8 cellular contexts compared by ENCODE assay signal in the genomic region with DNA sequence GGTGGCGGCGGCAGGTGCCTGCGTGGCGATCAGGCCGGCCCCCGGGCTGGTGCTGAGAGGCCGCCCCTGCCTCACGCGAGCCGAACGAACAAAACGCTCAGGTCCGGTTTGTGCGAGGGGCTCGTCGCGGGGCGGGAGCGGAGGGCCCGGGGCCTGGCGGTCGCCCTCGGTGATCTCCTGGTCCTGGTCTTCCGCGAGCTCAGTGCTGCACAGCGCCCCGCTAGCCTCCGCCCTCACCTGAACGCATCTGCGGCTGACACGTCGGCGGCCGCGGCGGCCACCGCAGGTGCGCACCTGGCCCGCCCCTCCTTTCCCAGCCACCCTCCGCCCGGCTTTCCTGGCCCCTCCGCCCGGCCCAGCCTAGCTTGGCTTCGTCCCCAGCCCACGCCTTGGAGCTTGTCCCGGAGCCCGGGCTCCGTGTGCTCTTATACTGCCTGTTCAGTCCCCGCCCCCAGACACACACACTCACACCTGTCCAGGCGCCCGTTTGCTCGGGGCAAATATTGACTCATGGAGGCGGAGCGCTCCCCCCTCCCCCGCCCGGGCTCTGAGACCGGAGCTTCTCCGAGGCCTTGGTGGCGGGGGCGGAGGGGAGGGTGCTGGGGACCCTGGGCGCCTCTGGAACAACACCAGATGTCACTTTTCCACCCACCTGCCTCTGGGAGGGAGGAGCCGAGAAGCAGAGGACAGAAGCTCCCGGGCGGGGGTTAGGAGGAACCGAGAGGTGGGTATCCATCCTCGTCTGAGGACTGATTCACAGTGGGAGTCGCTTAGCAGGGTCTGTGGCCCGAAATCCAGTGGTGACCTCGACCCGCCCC. TPM values are rescaled to one million over a fixed set of nuclear protein-coding genes. Genes with fewer than 3 reads are reported as not detected.
A peak's percentile ranks its signal among the peaks of the same experiment; 100 is the strongest.
DNase-seq lines count a peak whose midpoint lies in the region; ATAC-seq, FAIRE-seq and TF ChIP-seq lines count a peak whose summit lies in the region.

No MANE protein-coding gene starts in this region.

- H3K4me3 ChIP-seq in neural cell (ENCODE audit: low read length) = peak overlapping the region; percentile 61

- H3F3A ChIP-seq in neural cell (ENCODE audit: insufficient read depth, low read length, poor library complexity, severe bottlenecking) = no peaks in the 10 kb centered on the region

- H3K4me3 Mint-ChIP-seq in MCF 10A (ENCODE audit: unreplicated experiment) (peak overlapping the region; percentile 16), immature natural killer cell (no peak overlapping the region)

- H3K9me2 ChIP-seq in neural cell (ENCODE audit: insufficient read depth, low read length) = no peaks in the 10 kb centered on the region

- BruUV-seq in MCF 10A (replicated peaks; lab: Mats Ljungman, UMichigan) = no TSS peak

- POLR2A ChIA-PET in MCF 10A (lab: Yijun Ruan, JAX) = interaction anchor here (1.2 kb wide), 1 partner anchor 22 kb away, joined by 4 read pairs; no protein-coding TSS in a partner anchor

- intact Hi-C loops in MCF 10A (cut with micrococcal nuclease) = no loop called here

- H3K4me1 Mint-ChIP-seq in MCF 10A (ENCODE audit: insufficient read depth, unreplicated experiment) (peaks cover 15% of the 10 kb centered on the region), immature natural killer cell (peaks cover 0 to 11% of the 10 kb centered on the region in 2 donors)

- FAIRE-seq in GM12892 (lab: Jason Lieb, UNC) = no peak

- CTCF ChIA-PET in MCF 10A (lab: Yijun Ruan, JAX) = interaction anchor here (0.7 to 1.8 kb wide), 15 partner anchors 9 to 368 kb away, joined by 3 to 10 read pairs (median 4); partner anchors contain the start of gene SLC23A3

- H4K20me1 ChIP-seq in neural cell (ENCODE audit: insufficient read depth) = no peaks in the 10 kb centered on the region

- DNase-seq in GM20000 (ENCODE audit: low spot score) = peak; percentile 70
- DNase-seq in NCI-H2171 (lab: John Stamatoyannopoulos, UW) = peak; percentile 99
- DNase-seq in MCF 10A (ENCODE audit: unreplicated experiment) = peak; percentile 86
- DNase-seq in germinal center (ENCODE audit: low spot score) = no peak
- no peak for DNase-seq in immature natural killer cell
- DNase-seq in GM12892 (ENCODE audit: insufficient read length) = no peak

- no peak for ATAC-seq in HG03095 (IDR thresholded peaks at IDR 0.05; ENCODE audit: unreplicated experiment)

- TF ChIP-seq CTCF in GM20000 (IDR thresholded peaks at IDR 0.05; ENCODE audit: extremely low read depth, missing control alignments) (no peak), MCF 10A (IDR thresholded peaks at IDR 0.05; ENCODE audit: unreplicated experiment) (no peak), neural cell (IDR thresholded peaks at IDR 0.05; ENCODE audit: poor library complexity, severe bottlenecking) (no peak)

- H3K27ac Mint-ChIP-seq in MCF 10A (ENCODE audit: low read depth, unreplicated experiment) = no peak overlapping the region
- no peak overlapping the region for H3K27ac Mint-ChIP-seq in immature natural killer cell

- no peak overlapping the region for H2AFZ ChIP-seq in neural cell (ENCODE audit: low read depth, low read length)

- peaks cover 97% of the 10 kb centered on the region for H3K27me3 ChIP-seq in neural cell (ENCODE audit: insufficient read depth, low read depth, low read length)

- H3K27me3 Mint-ChIP-seq in MCF 10A (ENCODE audit: insufficient read depth, unreplicated experiment) = peaks cover 36% of the 10 kb centered on the region
- H3K27me3 Mint-ChIP-seq in immature natural killer cell (ENCODE audit: low read depth in 3 of 3) = peaks cover 17 to 35% (median 21%) of the 10 kb centered on the region in 3 donors

- TF ChIP-seq POLR2A in GM12892 (IDR thresholded peaks at IDR 0.05; ENCODE audit: low read depth, low read length) = no peak

- H3K27ac ChIP-seq in neural cell (ENCODE audit: low read length) = no peak overlapping the region

- TF ChIP-seq EP300 in neural cell (conservative IDR thresholded peaks at IDR 0.05; ENCODE audit: poor library complexity, severe bottlenecking) = no peak

- H3K9me3 Mint-ChIP-seq in MCF 10A (ENCODE audit: unreplicated experiment) (no peaks in the 10 kb centered on the region), immature natural killer cell (no peaks in the 10 kb centered on the region)

- no peaks in the 10 kb centered on the region for H3K9me3 ChIP-seq in neural cell (ENCODE audit: low read length)

- no peak overlapping the region for H3K9ac ChIP-seq in neural cell (ENCODE audit: low read length)

- peaks cover 6% of the 10 kb centered on the region for H3K36me3 Mint-ChIP-seq in MCF 10A (ENCODE audit: insufficient read depth, unreplicated experiment)
- H3K36me3 Mint-ChIP-seq in immature natural killer cell = no peaks in the 10 kb centered on the region

- H3K79me2 ChIP-seq in neural cell (replicated peaks; ENCODE audit: insufficient read depth, low read length) = no peaks in the 10 kb centered on the region

- H3K4me2 ChIP-seq in neural cell (ENCODE audit: low read length) = no peak overlapping the region

- no peaks in the 10 kb centered on the region for H3K36me3 ChIP-seq in neural cell (ENCODE audit: insufficient read depth, low read length)

- no peak for TF ChIP-seq RAD21 in neural cell (conservative IDR thresholded peaks at IDR 0.05)

TF ChIP-seq in neural cell, 6 proteins besides CTCF, POLR2A, EP300 and RAD21:
- TF ChIP-seq EZH2 (IDR thresholded peaks at IDR 0.05; ENCODE audit: borderline replicate concordance, insufficient read depth, low read length, poor library complexity, severe bottlenecking) (no peak), MXI1 (conservative IDR thresholded peaks at IDR 0.05; ENCODE audit: poor library complexity, severe bottlenecking) (no peak), SMC3 (conservative IDR thresholded peaks at IDR 0.05; ENCODE audit: poor library complexity) (no peak), TAF1 (IDR thresholded peaks at IDR 0.05; ENCODE audit: low read depth) (no peak), POLR2AphosphoS5 (IDR thresholded peaks at IDR 0.05) (no peak)
- TF ChIP-seq, protein P1, sequence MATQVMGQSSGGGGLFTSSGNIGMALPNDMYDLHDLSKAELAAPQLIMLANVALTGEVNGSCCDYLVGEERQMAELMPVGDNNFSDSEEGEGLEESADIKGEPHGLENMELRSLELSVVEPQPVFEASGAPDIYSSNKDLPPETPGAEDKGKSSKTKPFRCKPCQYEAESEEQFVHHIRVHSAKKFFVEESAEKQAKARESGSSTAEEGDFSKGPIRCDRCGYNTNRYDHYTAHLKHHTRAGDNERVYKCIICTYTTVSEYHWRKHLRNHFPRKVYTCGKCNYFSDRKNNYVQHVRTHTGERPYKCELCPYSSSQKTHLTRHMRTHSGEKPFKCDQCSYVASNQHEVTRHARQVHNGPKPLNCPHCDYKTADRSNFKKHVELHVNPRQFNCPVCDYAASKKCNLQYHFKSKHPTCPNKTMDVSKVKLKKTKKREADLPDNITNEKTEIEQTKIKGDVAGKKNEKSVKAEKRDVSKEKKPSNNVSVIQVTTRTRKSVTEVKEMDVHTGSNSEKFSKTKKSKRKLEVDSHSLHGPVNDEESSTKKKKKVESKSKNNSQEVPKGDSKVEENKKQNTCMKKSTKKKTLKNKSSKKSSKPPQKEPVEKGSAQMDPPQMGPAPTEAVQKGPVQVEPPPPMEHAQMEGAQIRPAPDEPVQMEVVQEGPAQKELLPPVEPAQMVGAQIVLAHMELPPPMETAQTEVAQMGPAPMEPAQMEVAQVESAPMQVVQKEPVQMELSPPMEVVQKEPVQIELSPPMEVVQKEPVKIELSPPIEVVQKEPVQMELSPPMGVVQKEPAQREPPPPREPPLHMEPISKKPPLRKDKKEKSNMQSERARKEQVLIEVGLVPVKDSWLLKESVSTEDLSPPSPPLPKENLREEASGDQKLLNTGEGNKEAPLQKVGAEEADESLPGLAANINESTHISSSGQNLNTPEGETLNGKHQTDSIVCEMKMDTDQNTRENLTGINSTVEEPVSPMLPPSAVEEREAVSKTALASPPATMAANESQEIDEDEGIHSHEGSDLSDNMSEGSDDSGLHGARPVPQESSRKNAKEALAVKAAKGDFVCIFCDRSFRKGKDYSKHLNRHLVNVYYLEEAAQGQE (IDR thresholded peaks at IDR 0.05; ENCODE audit: borderline replicate concordance) = no peak

RNA-seq across cellular contexts. Expression of gene CRYBA2, which starts 8.6 kb away (rescaled TPM):
- total RNA-seq in MCF 10A (2022) = not detected in 2 replicates
- not detected in 2 replicates for polyA plus RNA-seq in neural cell
- not detected in 2 replicates for polyA minus RNA-seq in neural cell
- polyA plus RNA-seq in immature natural killer cell = not detected
- polyA plus RNA-seq in GM12892 (2012; ENCODE audit: missing spikeins) = not detected

RNA-seq across cellular contexts. Expression of gene FEV, which starts 16.8 kb away (rescaled TPM):
- not detected in 2 replicates for total RNA-seq in MCF 10A (2022)
- not detected in 2 replicates for polyA plus RNA-seq in neural cell
- polyA minus RNA-seq in neural cell = not detected in 2 replicates
- polyA plus RNA-seq in immature natural killer cell = not detected
- not detected for polyA plus RNA-seq in GM12892 (2012; ENCODE audit: missing spikeins)

RNA-seq across cellular contexts. Expression of gene CFAP65, which starts 39.5 kb away (rescaled TPM):
- not detected in 2 replicates for total RNA-seq in MCF 10A (2022)
- 1.1 and 1.7 TPM in 2 replicates for polyA plus RNA-seq in neural cell
- 0.24 and 0.46 TPM in 2 replicates for polyA minus RNA-seq in neural cell
- not detected for polyA plus RNA-seq in immature natural killer cell
- not detected for polyA plus RNA-seq in GM12892 (2012; ENCODE audit: missing spikeins)

RNA-seq across cellular contexts. Expression of gene CDK5R2, which starts 42.3 kb away (rescaled TPM):
- total RNA-seq in MCF 10A (2022) = not detected in 2 replicates
- polyA plus RNA-seq in neural cell (2.0 and 3.1 TPM in 2 replicates), immature natural killer cell (not detected)
- polyA minus RNA-seq in neural cell = 6.7 and 8.5 TPM in 2 replicates
- polyA plus RNA-seq in GM12892 (2012; ENCODE audit: missing spikeins) = not detected

RNA-seq across cellular contexts. Expression of gene IHH, which starts 58.9 kb away (rescaled TPM):
- total RNA-seq in MCF 10A (2022) = not detected in 2 replicates
- polyA plus RNA-seq in neural cell = 0.36 TPM in 1 of 2 replicates, not detected in the other
- polyA minus RNA-seq in neural cell = not detected in 2 replicates
- polyA plus RNA-seq in immature natural killer cell = not detected
- polyA plus RNA-seq in GM12892 (2012; ENCODE audit: missing spikeins) = not detected

Comparison
In these comparisons a context has a peak if more than half of its experiments do, and no peak if none do; other contexts are left out.
1. DNase-seq: peak in GM20000 (single experiment), NCI-H2171 (single experiment) and MCF 10A (single experiment); none in germinal center (single experiment), immature natural killer cell (0 of 3) and GM12892 (single experiment).